8 cellular contexts compared by ENCODE assay signal in genomic region chr16:56667581-56668571, GRCh38. TPM values are rescaled to one million over a fixed set of nuclear protein-coding genes. Genes with fewer than 3 reads are reported as not detected.
DNase-seq lines count a peak whose midpoint lies in the region; ATAC-seq and TF ChIP-seq lines count a peak whose summit lies in the region.
"Had no signal": no experiment of that assay in that cellular context is flagged by ENCODE, and none has a peak within 500 bp of the region (broad histone marks: within the 10 kb centered on the region; RNA-seq: fewer than 3 reads in every experiment).

TSS of gene MT1G (minus strand) at chr16:56668065. CDS start at chr16:56667993, 72 bp downstream.

- H3K4me3 ChIP-seq in iPS-11a (ENCODE audit: low read depth, low read length) = peak within 1 kb of the TSS; percentile 35

- H3K4me1 Mint-ChIP-seq in activated T-helper 2 cell treated with anti-CD3 and anti-CD28 coated beads, Interferon-gamma antibody, Interleukin-2, Interleukin-4, amounts not matched to agents 10 μg/mL and 5 μg/mL and 100 μg/mL, durations not matched to agents 14 hours and 24 hours and 36 hours (ENCODE audit: low read depth) = peaks cover 49% of the 10 kb centered on the region
- peaks cover 3% of the 10 kb centered on the region for H3K4me1 Mint-ChIP-seq in mesothelial cell of epicardium

- peak; percentile 81 for DNase-seq in MV-4-11 (lab: John Stamatoyannopoulos, UW)
- peak; percentile 40 for DNase-seq in activated T-helper 2 cell treated with anti-CD3 and anti-CD28 coated beads, Interferon-gamma antibody, Interleukin-2, Interleukin-4, amounts not matched to agents 10 μg/mL and 5 μg/mL and 100 μg/mL, durations not matched to agents 14 hours and 24 hours and 36 hours (ENCODE audit: low spot score)
- DNase-seq in stimulated activated CD8-positive, alpha-beta memory T cell treated with anti-CD3 and anti-CD28 coated beads, Interleukin-4, amount 100 ng/mL, for 48 hours = peak; percentile 69
- DNase-seq in NCI-H1930 (lab: John Stamatoyannopoulos, UW) = no peak
- DNase-seq in mesothelial cell of epicardium (ENCODE audit: low spot score in 2 of 2, unreplicated experiment in 2 of 2) = no peak

- no peak for TF ChIP-seq CTCF in mesothelial cell of epicardium (IDR thresholded peaks at IDR 0.05; ENCODE audit: unreplicated experiment)

- H3K9me3 Mint-ChIP-seq in activated T-helper 2 cell treated with anti-CD3 and anti-CD28 coated beads, Interferon-gamma antibody, Interleukin-2, Interleukin-4, amounts not matched to agents 10 μg/mL and 5 μg/mL and 100 μg/mL, durations not matched to agents 14 hours and 24 hours and 36 hours = no peaks in the 10 kb centered on the region
- no peaks in the 10 kb centered on the region for H3K9me3 Mint-ChIP-seq in mesothelial cell of epicardium

- intact Hi-C loops in activated T-helper 2 cell treated with anti-CD3 and anti-CD28 coated beads, Interferon-gamma antibody, Interleukin-2, Interleukin-4, amounts not matched to agents 10 μg/mL and 5 μg/mL and 100 μg/mL, durations not matched to agents 14 hours and 24 hours and 36 hours (cut with micrococcal nuclease) = loop anchor here (2.0 to 5.0 kb wide), 3 partner anchors 15 to 57 kb away; partner anchors contain the start of genes MT1M and MT1X

- no peaks in the 10 kb centered on the region for H3K36me3 Mint-ChIP-seq in activated T-helper 2 cell treated with anti-CD3 and anti-CD28 coated beads, Interferon-gamma antibody, Interleukin-2, Interleukin-4, amounts not matched to agents 10 μg/mL and 5 μg/mL and 100 μg/mL, durations not matched to agents 14 hours and 24 hours and 36 hours (ENCODE audit: low read depth)
- no peaks in the 10 kb centered on the region for H3K36me3 Mint-ChIP-seq in mesothelial cell of epicardium

- no peak within 1 kb of the TSS for H3K27ac Mint-ChIP-seq in activated T-helper 2 cell treated with anti-CD3 and anti-CD28 coated beads, Interferon-gamma antibody, Interleukin-2, Interleukin-4, amounts not matched to agents 10 μg/mL and 5 μg/mL and 100 μg/mL, durations not matched to agents 14 hours and 24 hours and 36 hours
- no peak within 1 kb of the TSS for H3K27ac Mint-ChIP-seq in mesothelial cell of epicardium

- H3K27me3 Mint-ChIP-seq in activated T-helper 2 cell treated with anti-CD3 and anti-CD28 coated beads, Interferon-gamma antibody, Interleukin-2, Interleukin-4, amounts not matched to agents 10 μg/mL and 5 μg/mL and 100 μg/mL, durations not matched to agents 14 hours and 24 hours and 36 hours (ENCODE audit: low read depth) = peaks cover 46% of the 10 kb centered on the region
- peaks cover 99% of the 10 kb centered on the region for H3K27me3 Mint-ChIP-seq in mesothelial cell of epicardium (ENCODE audit: low read depth)

- no peak within 1 kb of the TSS for H3K4me3 Mint-ChIP-seq in activated T-helper 2 cell treated with anti-CD3 and anti-CD28 coated beads, Interferon-gamma antibody, Interleukin-2, Interleukin-4, amounts not matched to agents 10 μg/mL and 5 μg/mL and 100 μg/mL, durations not matched to agents 14 hours and 24 hours and 36 hours (ENCODE audit: low read depth)
- no peak within 1 kb of the TSS for H3K4me3 Mint-ChIP-seq in mesothelial cell of epicardium

- ATAC-seq in GM21367 (IDR thresholded peaks at IDR 0.05; ENCODE audit: unreplicated experiment) = no peak

RNA-seq across cellular contexts. Expression of gene MT1G, which starts in this region (rescaled TPM):
- total RNA-seq in activated T-helper 2 cell treated with anti-CD3 and anti-CD28 coated beads, Interferon-gamma antibody, Interleukin-2, Interleukin-4, amounts not matched to agents 10 μg/mL and 5 μg/mL and 100 μg/mL, durations not matched to agents 14 hours and 24 hours and 36 hours = 21.1 and 24.5 TPM in 2 replicates
- not detected in 3 replicates for total RNA-seq in mesothelial cell of epicardium
- total RNA-seq: bronchial epithelial cell had no signal

Comparison
In these comparisons a context has a peak if more than half of its experiments do, and no peak if none do; other contexts are left out.
1. RNA of gene MT1G (total RNA-seq): 21.1 to 24.5 TPM in activated T-helper 2 cell treated with anti-CD3 and anti-CD28 coated beads, Interferon-gamma antibody, Interleukin-2, Interleukin-4, amounts not matched to agents 10 μg/mL and 5 μg/mL and 100 μg/mL, durations not matched to agents 14 hours and 24 hours and 36 hours; not detected in mesothelial cell of epicardium; every median in the first group is over 10 times any median in the second.
2. DNase-seq: peak in MV-4-11 (single experiment), activated T-helper 2 cell treated with anti-CD3 and anti-CD28 coated beads, Interferon-gamma antibody, Interleukin-2, Interleukin-4, amounts not matched to agents 10 μg/mL and 5 μg/mL and 100 μg/mL, durations not matched to agents 14 hours and 24 hours and 36 hours (single experiment) and stimulated activated CD8-positive, alpha-beta memory T cell treated with anti-CD3 and anti-CD28 coated beads, Interleukin-4, amount 100 ng/mL, for 48 hours (single experiment); none in NCI-H1930 (0 of 2) and mesothelial cell of epicardium (0 of 2).